In the genomic region with DNA sequence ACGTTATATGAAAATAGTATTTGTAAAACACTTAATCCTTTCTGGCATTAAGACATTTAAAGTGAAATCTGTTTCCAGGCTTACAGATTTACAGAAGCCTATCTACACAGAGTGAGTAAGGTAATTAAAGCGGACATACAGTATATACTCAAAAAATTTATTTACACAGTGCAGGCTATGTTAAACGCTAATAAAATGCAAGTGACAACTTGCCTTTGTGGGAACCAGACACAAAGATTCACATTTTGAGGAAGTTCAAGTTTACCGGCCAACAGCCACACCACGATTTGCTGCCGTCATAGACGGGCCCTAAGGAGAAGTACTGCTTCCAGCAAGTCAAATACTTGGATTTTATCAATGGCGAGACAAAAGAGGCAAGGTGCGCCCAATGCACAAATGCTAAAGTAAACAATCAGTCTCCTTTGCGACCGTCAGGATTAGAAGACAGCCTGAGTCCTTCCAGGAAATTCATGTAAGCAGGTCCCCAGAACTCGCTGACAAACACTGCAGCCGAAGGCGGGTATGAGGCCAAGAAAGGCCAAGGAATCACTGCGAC, we compare ENCODE assay signal across 9 cellular contexts. TPM values are rescaled to one million over a fixed set of nuclear protein-coding genes. Genes with fewer than 3 reads are reported as not detected.
DNase-seq lines count a peak whose midpoint lies in the region; ATAC-seq, FAIRE-seq and TF ChIP-seq lines count a peak whose summit lies in the region.
"Had no signal": no experiment of that assay in that cellular context is flagged by ENCODE, and none has a peak within 500 bp of the region (broad histone marks: within the 10 kb centered on the region; RNA-seq: fewer than 3 reads in every experiment).

No MANE protein-coding gene starts in this region.

- H3K9me3 Mint-ChIP-seq in astrocyte (ENCODE audit: unreplicated experiment): no peaks in the 10 kb centered on the region

- H3K4me2 ChIP-seq in astrocyte (ENCODE audit: low read length): peak overlapping the region; percentile 96

- peak overlapping the region; percentile 96 for H3K4me3 ChIP-seq in astrocyte (ENCODE audit: insufficient read depth, low read depth, low read length)
- peak overlapping the region; percentile 60 for H3K4me3 ChIP-seq in kidney epithelial cell (ENCODE audit: low read depth, low read length)
- H3K4me3 ChIP-seq in thoracic aorta: peak overlapping the region; percentile 76

- H2AFZ ChIP-seq in astrocyte (ENCODE audit: low read depth, low read length): peak overlapping the region; percentile 100

- H3K27me3 ChIP-seq in astrocyte (ENCODE audit: insufficient read depth, low read length): no peaks in the 10 kb centered on the region
- H3K27me3 ChIP-seq in kidney epithelial cell (ENCODE audit: control insufficient read depth, insufficient read depth, low read length): no peaks in the 10 kb centered on the region
- no peaks in the 10 kb centered on the region for H3K27me3 ChIP-seq in thoracic aorta (replicated peaks; ENCODE audit: insufficient read depth)

- no peak for FAIRE-seq in astrocyte (lab: Jason Lieb, UNC)
- FAIRE-seq: A204.1 had no signal

- ATAC-seq in thoracic aorta (ENCODE audit: insufficient number of reproducible peaks, low FRiP score, low read depth) (no peak), HG02588 (IDR thresholded peaks at IDR 0.05; ENCODE audit: unreplicated experiment) (no peak), GM21381 (IDR thresholded peaks at IDR 0.05; ENCODE audit: unreplicated experiment) (no peak)

- H3K36me3 Mint-ChIP-seq in astrocyte (ENCODE audit: low read depth, unreplicated experiment): no peaks in the 10 kb centered on the region

- H3K9me3 ChIP-seq in astrocyte (ENCODE audit: insufficient read depth, low read depth, low read length) (no peaks in the 10 kb centered on the region), thoracic aorta (no peaks in the 10 kb centered on the region)

- no peaks in the 10 kb centered on the region for H3K36me3 ChIP-seq in astrocyte (ENCODE audit: insufficient read depth, low read length)
- H3K36me3 ChIP-seq in kidney epithelial cell (ENCODE audit: control insufficient read depth, insufficient read depth, low read length): no peaks in the 10 kb centered on the region
- no peaks in the 10 kb centered on the region for H3K36me3 ChIP-seq in thoracic aorta

- H4K20me1 ChIP-seq in astrocyte (ENCODE audit: insufficient read depth, low read length): peaks cover 65% of the 10 kb centered on the region

- peaks cover 33% of the 10 kb centered on the region for H3K4me1 Mint-ChIP-seq in astrocyte (ENCODE audit: low read depth, unreplicated experiment)

- peaks cover 88% of the 10 kb centered on the region for H3K79me2 ChIP-seq in astrocyte (ENCODE audit: insufficient read depth, low read length)

- H3K4me1 ChIP-seq in astrocyte (ENCODE audit: insufficient read depth, low read length) (peaks cover 20% of the 10 kb centered on the region), thoracic aorta (ENCODE audit: control insufficient read depth in 1 of 2, low read depth in 2 of 2) (peaks cover 20 to 32% of the 10 kb centered on the region in 2 donors)

- no peaks in the 10 kb centered on the region for H3K27me3 Mint-ChIP-seq in astrocyte (ENCODE audit: low read depth, unreplicated experiment)

- H3K27ac ChIP-seq in astrocyte (ENCODE audit: low read depth, low read length) (peak overlapping the region; percentile 69), thoracic aorta (peak overlapping the region; percentile 95 to 96)

- peak overlapping the region; percentile 99 for H3K9ac ChIP-seq in astrocyte (ENCODE audit: low read length)

- H3K4me3 Mint-ChIP-seq in astrocyte (ENCODE audit: unreplicated experiment): no peak overlapping the region

- TF ChIP-seq CTCF in astrocyte (IDR thresholded peaks at IDR 0.05; ENCODE audit: insufficient read depth, low read depth, low read length) (no peak), kidney epithelial cell (IDR thresholded peaks at IDR 0.05; ENCODE audit: insufficient read depth, low read length, poor library complexity, severe bottlenecking) (no peak), thoracic aorta (IDR thresholded peaks at IDR 0.05) (no peak)

- DNase-seq in NCI-H146 treated with DMSO at 0.1 percent for 48 hours (lab: John Stamatoyannopoulos, UW; ENCODE audit: unreplicated experiment) (peak; percentile 23), NCI-H146 (lab: John Stamatoyannopoulos, UW) (no peak), astrocyte (ENCODE audit: low read depth) (peak; percentile 23), kidney epithelial cell (ENCODE audit: low read depth) (no peak), thoracic aorta (ENCODE audit: low spot score) (no peak), NCI-H1930 (lab: John Stamatoyannopoulos, UW) (no peak)

- no peak overlapping the region for H3K27ac Mint-ChIP-seq in astrocyte (ENCODE audit: unreplicated experiment)

RNA-seq across cellular contexts. Expression of a gene that starts 0.8 kb away (rescaled TPM):
- total RNA-seq in astrocyte (135 and 137 TPM in 2 replicates), kidney epithelial cell (128 and 147 TPM in 2 replicates), thoracic aorta (10 to 100 TPM; 32.9 to 69.9 TPM)

RNA-seq across cellular contexts. Expression of a gene that starts 1.3 kb away (rescaled TPM):
- 11.4 and 16.9 TPM in 2 replicates for total RNA-seq in astrocyte
- total RNA-seq in kidney epithelial cell: 7.5 and 9.7 TPM in 2 replicates
- total RNA-seq in thoracic aorta: 10 to 100 TPM in 1 of 2 donors, 1 to 10 TPM in 1; 2.0 to 14.8 TPM

RNA-seq across cellular contexts. Expression of a gene that starts 60.0 kb away (rescaled TPM):
- total RNA-seq in astrocyte (0.82 and 1.3 TPM in 2 replicates), kidney epithelial cell (0.68 TPM in 1 of 2 replicates, not detected in the other), thoracic aorta (1 to 10 TPM in 1 of 2 donors, under 1 TPM in 1; 0.14 to 3.0 TPM)

Comparison
In these comparisons a context has a peak if more than half of its experiments do, and no peak if none do; other contexts are left out.
1. DNase-seq: peak in NCI-H146 treated with DMSO at 0.1 percent for 48 hours (single experiment) and astrocyte (single experiment); none in NCI-H146 (single experiment), kidney epithelial cell (single experiment), thoracic aorta (single experiment) and NCI-H1930 (0 of 2).
2. Peak in every context shown above with its lines, with median percentiles within 50 percentile points of each other: H3K4me3 ChIP-seq.